2 cellular contexts compared by ENCODE assay signal in genomic region chr16:88407807-88408206, GRCh38.
TF ChIP-seq lines count a peak whose summit lies in the region.

No MANE protein-coding gene starts in this region.

TF ChIP-seq in K562, 482 proteins besides CTCF, POLR2A, EP300 and RAD21:
- TF ChIP-seq USF1 (CRISPR knock-in tag; IDR thresholded peaks at IDR 0.05) (peak; percentile 25; the same call in 1 of the 2 replicates), BHLHE40 (IDR thresholded peaks at IDR 0.05; ENCODE audit: low read length) (peak; percentile 75), ZNF121 (CRISPR knock-in tag; conservative IDR thresholded peaks at IDR 0.05) (0 out of 2 replicates have a peak, but pooled peaks have one; percentile 16), BCOR (IDR thresholded peaks at IDR 0.05) (no peak)

TF ChIP-seq in GM23338, 12 proteins besides CTCF, POLR2A, EP300 and RAD21:
- TF ChIP-seq ZNF331 (CRISPR knock-in tag; IDR thresholded peaks at IDR 0.05; ENCODE audit: low read depth) (no peak), JUNB (IDR thresholded peaks at IDR 0.05; ENCODE audit: unreplicated experiment) (no peak), REST (IDR thresholded peaks at IDR 0.05; ENCODE audit: unreplicated experiment) (no peak), ZNF114 (CRISPR knock-in tag; IDR thresholded peaks at IDR 0.05) (no peak), ZNF462 (CRISPR knock-in tag; IDR thresholded peaks at IDR 0.05) (no peak), EZH2phosphoT487 (IDR thresholded peaks at IDR 0.05; ENCODE audit: unreplicated experiment) (no peak), ETS1 (IDR thresholded peaks at IDR 0.05) (no peak), CREB1 (CRISPR knock-in tag; IDR thresholded peaks at IDR 0.05; ENCODE audit: low read depth) (no peak), STAT1 (IDR thresholded peaks at IDR 0.05; ENCODE audit: unreplicated experiment) (no peak)
